1 cellular context compared by ENCODE assay signal in the genomic region with DNA sequence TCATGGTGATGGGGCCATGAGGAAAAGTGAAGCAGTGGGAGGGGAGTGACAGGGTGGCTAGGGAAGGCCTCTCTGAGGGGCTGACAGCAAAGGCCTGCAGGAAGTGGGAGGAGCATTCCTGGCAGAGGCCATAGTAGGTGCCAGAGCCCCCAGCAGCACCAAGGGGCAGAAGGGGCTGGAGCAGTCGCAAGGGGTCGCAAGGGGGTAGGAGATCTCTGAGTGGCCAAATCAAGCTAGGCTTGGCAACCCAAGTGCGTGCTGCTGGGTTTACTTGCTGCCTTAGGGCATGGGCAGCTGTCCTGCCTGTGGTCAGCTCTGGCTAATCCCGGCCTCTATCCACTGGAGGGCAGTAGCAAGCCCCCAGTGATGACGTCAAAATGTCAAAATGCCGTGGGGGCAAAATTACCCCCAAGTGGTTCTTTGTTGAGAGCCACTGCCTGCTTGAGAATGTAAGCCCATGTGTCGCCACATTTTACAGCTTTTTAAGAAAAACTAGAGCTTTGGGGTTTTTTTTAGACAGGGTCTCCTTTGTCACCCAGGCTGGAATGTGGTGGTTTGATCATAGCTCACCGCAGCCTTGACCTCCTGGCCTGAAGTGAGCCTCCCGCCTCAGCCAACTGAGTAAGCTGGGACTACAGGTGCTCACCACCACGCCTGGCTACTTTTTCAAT.
TF ChIP-seq lines count a peak whose summit lies in the region.

No MANE protein-coding gene starts in this region.

TF ChIP-seq in HepG2, 621 proteins besides CTCF, POLR2A, EP300 and RAD21 (continued from another document and continues in another):
- TF ChIP-seq, protein P1, sequence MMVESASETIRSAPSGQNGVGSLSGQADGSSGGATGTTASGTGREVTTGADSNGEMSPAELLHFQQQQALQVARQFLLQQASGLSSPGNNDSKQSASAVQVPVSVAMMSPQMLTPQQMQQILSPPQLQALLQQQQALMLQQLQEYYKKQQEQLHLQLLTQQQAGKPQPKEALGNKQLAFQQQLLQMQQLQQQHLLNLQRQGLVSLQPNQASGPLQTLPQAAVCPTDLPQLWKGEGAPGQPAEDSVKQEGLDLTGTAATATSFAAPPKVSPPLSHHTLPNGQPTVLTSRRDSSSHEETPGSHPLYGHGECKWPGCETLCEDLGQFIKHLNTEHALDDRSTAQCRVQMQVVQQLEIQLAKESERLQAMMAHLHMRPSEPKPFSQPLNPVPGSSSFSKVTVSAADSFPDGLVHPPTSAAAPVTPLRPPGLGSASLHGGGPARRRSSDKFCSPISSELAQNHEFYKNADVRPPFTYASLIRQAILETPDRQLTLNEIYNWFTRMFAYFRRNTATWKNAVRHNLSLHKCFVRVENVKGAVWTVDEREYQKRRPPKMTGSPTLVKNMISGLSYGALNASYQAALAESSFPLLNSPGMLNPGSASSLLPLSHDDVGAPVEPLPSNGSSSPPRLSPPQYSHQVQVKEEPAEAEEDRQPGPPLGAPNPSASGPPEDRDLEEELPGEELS (CRISPR knock-in tag; IDR thresholded peaks at IDR 0.05), result 0 out of 2 replicates have a peak, but pooled peaks have one; percentile 8
- TF ChIP-seq IRF2 (CRISPR knock-in tag; IDR thresholded peaks at IDR 0.05), result peak; percentile 46; the same call in 1 of the 2 replicates
- peak; percentile 51; the same call in 1 of the 2 replicates for TF ChIP-seq AKAP8 (CRISPR knock-in tag; IDR thresholded peaks at IDR 0.05)
- TF ChIP-seq BORCS8-MEF2B (CRISPR knock-in tag; IDR thresholded peaks at IDR 0.05), result no peak
- TF ChIP-seq, protein P2, sequence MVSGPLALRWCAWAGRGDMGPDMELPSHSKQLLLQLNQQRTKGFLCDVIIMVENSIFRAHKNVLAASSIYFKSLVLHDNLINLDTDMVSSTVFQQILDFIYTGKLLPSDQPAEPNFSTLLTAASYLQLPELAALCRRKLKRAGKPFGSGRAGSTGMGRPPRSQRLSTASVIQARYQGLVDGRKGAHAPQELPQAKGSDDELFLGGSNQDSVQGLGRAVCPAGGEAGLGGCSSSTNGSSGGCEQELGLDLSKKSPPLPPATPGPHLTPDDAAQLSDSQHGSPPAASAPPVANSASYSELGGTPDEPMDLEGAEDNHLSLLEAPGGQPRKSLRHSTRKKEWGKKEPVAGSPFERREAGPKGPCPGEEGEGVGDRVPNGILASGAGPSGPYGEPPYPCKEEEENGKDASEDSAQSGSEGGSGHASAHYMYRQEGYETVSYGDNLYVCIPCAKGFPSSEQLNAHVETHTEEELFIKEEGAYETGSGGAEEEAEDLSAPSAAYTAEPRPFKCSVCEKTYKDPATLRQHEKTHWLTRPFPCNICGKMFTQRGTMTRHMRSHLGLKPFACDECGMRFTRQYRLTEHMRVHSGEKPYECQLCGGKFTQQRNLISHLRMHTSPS (CRISPR knock-in tag; IDR thresholded peaks at IDR 0.05; ENCODE audit: low read depth), result peak; percentile 18; the same call in 1 of the 2 replicates
- no peak for TF ChIP-seq MLX (CRISPR knock-in tag; IDR thresholded peaks at IDR 0.05)
- TF ChIP-seq ZNF567 (CRISPR knock-in tag; IDR thresholded peaks at IDR 0.05; ENCODE audit: borderline replicate concordance), result no peak
- TF ChIP-seq ZNF562 (CRISPR knock-in tag; IDR thresholded peaks at IDR 0.05; ENCODE audit: borderline replicate concordance), result no peak
- TF ChIP-seq, protein P3, sequence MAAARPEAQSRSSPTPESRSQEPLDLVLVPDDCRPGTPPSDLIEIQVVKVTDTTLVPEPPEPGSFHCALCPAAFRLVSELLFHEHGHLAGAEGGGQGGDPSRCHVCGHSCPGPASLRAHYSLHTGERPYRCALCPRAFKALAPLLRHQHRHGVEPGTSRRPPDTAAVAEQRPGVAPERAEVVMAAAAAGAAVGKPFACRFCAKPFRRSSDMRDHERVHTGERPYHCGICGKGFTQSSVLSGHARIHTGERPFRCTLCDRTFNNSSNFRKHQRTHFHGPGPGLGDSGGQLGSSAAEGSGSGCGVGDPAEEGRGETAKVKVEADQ (CRISPR knock-in tag; IDR thresholded peaks at IDR 0.05; ENCODE audit: borderline replicate concordance), result 0 out of 2 replicates have a peak, but pooled peaks have one; percentile 21
- TF ChIP-seq NR2F2 (IDR thresholded peaks at IDR 0.05; ENCODE audit: borderline replicate concordance, low read depth), result peak; percentile 83
- TF ChIP-seq, protein P4, sequence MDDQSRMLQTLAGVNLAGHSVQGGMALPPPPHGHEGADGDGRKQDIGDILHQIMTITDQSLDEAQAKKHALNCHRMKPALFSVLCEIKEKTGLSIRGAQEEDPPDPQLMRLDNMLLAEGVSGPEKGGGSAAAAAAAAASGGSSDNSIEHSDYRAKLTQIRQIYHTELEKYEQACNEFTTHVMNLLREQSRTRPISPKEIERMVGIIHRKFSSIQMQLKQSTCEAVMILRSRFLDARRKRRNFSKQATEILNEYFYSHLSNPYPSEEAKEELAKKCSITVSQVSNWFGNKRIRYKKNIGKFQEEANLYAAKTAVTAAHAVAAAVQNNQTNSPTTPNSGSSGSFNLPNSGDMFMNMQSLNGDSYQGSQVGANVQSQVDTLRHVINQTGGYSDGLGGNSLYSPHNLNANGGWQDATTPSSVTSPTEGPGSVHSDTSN (CRISPR knock-in tag; IDR thresholded peaks at IDR 0.05; ENCODE audit: borderline replicate concordance), result no peak
- no peak for TF ChIP-seq DNMT3B (CRISPR knock-in tag; conservative IDR thresholded peaks at IDR 0.05)
- TF ChIP-seq FOXC1 (CRISPR knock-in tag; IDR thresholded peaks at IDR 0.05; ENCODE audit: borderline replicate concordance), result 0 out of 2 replicates have a peak, but pooled peaks have one; percentile 31
- TF ChIP-seq KLF12 (CRISPR knock-in tag; IDR thresholded peaks at IDR 0.05; ENCODE audit: borderline replicate concordance), result 0 out of 2 replicates have a peak, but pooled peaks have one; percentile 66
- no peak for TF ChIP-seq ZNF431 (CRISPR knock-in tag; IDR thresholded peaks at IDR 0.05; ENCODE audit: borderline replicate concordance, low read depth)
- 0 out of 2 replicates have a peak, but pooled peaks have one; percentile 36 for TF ChIP-seq WIZ (CRISPR knock-in tag; IDR thresholded peaks at IDR 0.05)
- TF ChIP-seq, protein P5, sequence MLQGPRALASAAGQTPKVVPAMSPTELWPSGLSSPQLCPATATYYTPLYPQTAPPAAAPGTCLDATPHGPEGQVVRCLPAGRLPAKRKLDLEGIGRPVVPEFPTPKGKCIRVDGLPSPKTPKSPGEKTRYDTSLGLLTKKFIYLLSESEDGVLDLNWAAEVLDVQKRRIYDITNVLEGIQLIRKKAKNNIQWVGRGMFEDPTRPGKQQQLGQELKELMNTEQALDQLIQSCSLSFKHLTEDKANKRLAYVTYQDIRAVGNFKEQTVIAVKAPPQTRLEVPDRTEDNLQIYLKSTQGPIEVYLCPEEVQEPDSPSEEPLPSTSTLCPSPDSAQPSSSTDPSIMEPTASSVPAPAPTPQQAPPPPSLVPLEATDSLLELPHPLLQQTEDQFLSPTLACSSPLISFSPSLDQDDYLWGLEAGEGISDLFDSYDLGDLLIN (CRISPR knock-in tag; IDR thresholded peaks at IDR 0.05; ENCODE audit: borderline replicate concordance), result no peak
- TF ChIP-seq, protein P6, sequence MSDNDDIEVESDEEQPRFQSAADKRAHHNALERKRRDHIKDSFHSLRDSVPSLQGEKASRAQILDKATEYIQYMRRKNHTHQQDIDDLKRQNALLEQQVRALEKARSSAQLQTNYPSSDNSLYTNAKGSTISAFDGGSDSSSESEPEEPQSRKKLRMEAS (IDR thresholded peaks at IDR 0.05), result 0 out of 2 replicates have a peak, but pooled peaks have one; percentile 34
- TF ChIP-seq PITX1 (CRISPR knock-in tag; IDR thresholded peaks at IDR 0.05), result peak; percentile 77
- TF ChIP-seq CREM (IDR thresholded peaks at IDR 0.05), result peak; percentile 94
- 0 out of 2 replicates have a peak, but pooled peaks have one; percentile 46 for TF ChIP-seq CREM (CRISPR knock-in tag; IDR thresholded peaks at IDR 0.05)
- TF ChIP-seq ZNF274 (CRISPR knock-in tag; IDR thresholded peaks at IDR 0.05), result 0 out of 2 replicates have a peak, but pooled peaks have one; percentile 48
- TF ChIP-seq ASH2L (IDR thresholded peaks at IDR 0.05; ENCODE audit: insufficient read length, low read depth, low read length), result no peak
- TF ChIP-seq, protein P7, sequence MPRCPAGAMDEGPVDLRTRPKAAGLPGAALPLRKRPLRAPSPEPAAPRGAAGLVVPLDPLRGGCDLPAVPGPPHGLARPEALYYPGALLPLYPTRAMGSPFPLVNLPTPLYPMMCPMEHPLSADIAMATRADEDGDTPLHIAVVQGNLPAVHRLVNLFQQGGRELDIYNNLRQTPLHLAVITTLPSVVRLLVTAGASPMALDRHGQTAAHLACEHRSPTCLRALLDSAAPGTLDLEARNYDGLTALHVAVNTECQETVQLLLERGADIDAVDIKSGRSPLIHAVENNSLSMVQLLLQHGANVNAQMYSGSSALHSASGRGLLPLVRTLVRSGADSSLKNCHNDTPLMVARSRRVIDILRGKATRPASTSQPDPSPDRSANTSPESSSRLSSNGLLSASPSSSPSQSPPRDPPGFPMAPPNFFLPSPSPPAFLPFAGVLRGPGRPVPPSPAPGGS (CRISPR knock-in tag; IDR thresholded peaks at IDR 0.05), result 0 out of 2 replicates have a peak, but pooled peaks have one; percentile 59
- TF ChIP-seq GTF2F1 (IDR thresholded peaks at IDR 0.05; ENCODE audit: low read length), result no peak
- TF ChIP-seq HDAC2 (CRISPR knock-in tag; IDR thresholded peaks at IDR 0.05), result 0 out of 2 replicates have a peak, but pooled peaks have one; percentile 33
- 0 out of 2 replicates have a peak, but pooled peaks have one; percentile 24 for TF ChIP-seq MAZ (IDR thresholded peaks at IDR 0.05; ENCODE audit: borderline replicate concordance, low read depth, low read length)
- no peak for TF ChIP-seq MAZ (CRISPR knock-in tag; IDR thresholded peaks at IDR 0.05; ENCODE audit: low read depth)
- TF ChIP-seq KAT2B (IDR thresholded peaks at IDR 0.05; ENCODE audit: borderline replicate concordance, low read depth, low read length), result no peak
- TF ChIP-seq YEATS2 (CRISPR knock-in tag; IDR thresholded peaks at IDR 0.05; ENCODE audit: borderline replicate concordance), result peak; percentile 18; the same call in 1 of the 2 replicates
- no peak for TF ChIP-seq GABPA (IDR thresholded peaks at IDR 0.05; ENCODE audit: low read depth, low read length)
- TF ChIP-seq GABPA (CRISPR knock-in tag; IDR thresholded peaks at IDR 0.05; ENCODE audit: low read depth), result peak; percentile 30; the same call in 1 of the 2 replicates
- peak; percentile 27; the same call in 1 of the 2 replicates for TF ChIP-seq GMEB1 (CRISPR knock-in tag; IDR thresholded peaks at IDR 0.05; ENCODE audit: borderline replicate concordance)
- TF ChIP-seq, protein P8, sequence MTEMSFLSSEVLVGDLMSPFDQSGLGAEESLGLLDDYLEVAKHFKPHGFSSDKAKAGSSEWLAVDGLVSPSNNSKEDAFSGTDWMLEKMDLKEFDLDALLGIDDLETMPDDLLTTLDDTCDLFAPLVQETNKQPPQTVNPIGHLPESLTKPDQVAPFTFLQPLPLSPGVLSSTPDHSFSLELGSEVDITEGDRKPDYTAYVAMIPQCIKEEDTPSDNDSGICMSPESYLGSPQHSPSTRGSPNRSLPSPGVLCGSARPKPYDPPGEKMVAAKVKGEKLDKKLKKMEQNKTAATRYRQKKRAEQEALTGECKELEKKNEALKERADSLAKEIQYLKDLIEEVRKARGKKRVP (CRISPR knock-in tag; IDR thresholded peaks at IDR 0.05), result no peak
- TF ChIP-seq ZNF770 (CRISPR knock-in tag; IDR thresholded peaks at IDR 0.05), result no peak
- no peak for TF ChIP-seq RBFOX2 (IDR thresholded peaks at IDR 0.05; ENCODE audit: low read depth, low read length)
- TF ChIP-seq CBFB (CRISPR knock-in tag; IDR thresholded peaks at IDR 0.05), result peak; percentile 83
- TF ChIP-seq ZNF362 (CRISPR knock-in tag; IDR thresholded peaks at IDR 0.05; ENCODE audit: borderline replicate concordance), result 0 out of 2 replicates have a peak, but pooled peaks have one; percentile 30
